In genomic region chr3:195708066-195708465, GRCh38 we compare ENCODE assay signal across 27 cellular contexts. TPM values are rescaled to one million over a fixed set of nuclear protein-coding genes. Genes with fewer than 3 reads are reported as not detected.
DNase-seq lines count a peak whose midpoint lies in the region; ATAC-seq, FAIRE-seq and TF ChIP-seq lines count a peak whose summit lies in the region.
"Had no signal": no experiment of that assay in that cellular context is flagged by ENCODE, and none has a peak within 500 bp of the region (broad histone marks: within the 10 kb centered on the region; RNA-seq: fewer than 3 reads in every experiment).

No MANE protein-coding gene starts in this region.

- no peak overlapping the region for H3K27ac ChIP-seq in kidney (ENCODE audit: low read depth in 2 of 2, low read length in 2 of 2)
- H3K27ac ChIP-seq in GM23338 (ENCODE audit: low read depth) = no peak overlapping the region
- H3K27ac ChIP-seq: PC-9, SJSA1 had no signal

- no peaks in the 10 kb centered on the region for H3F3A ChIP-seq in GM23338 (replicated peaks; ENCODE audit: low read depth)

- H3K36me3 ChIP-seq in kidney (ENCODE audit: control insufficient read depth in 1 of 2, insufficient read depth in 2 of 2, low read length in 2 of 2) (peaks cover 22 to 37% of the 10 kb centered on the region in 2 donors), GM23338 (ENCODE audit: insufficient read depth) (no peaks in the 10 kb centered on the region)
- H3K36me3 ChIP-seq: SJSA1 had no signal

- H3K27me3 Mint-ChIP-seq in CD14-positive monocyte (ENCODE audit: low read depth in 3 of 3) = peaks cover 0 to 7% (median 2%) of the 10 kb centered on the region in 3 donors
- H3K27me3 Mint-ChIP-seq in T-helper 17 cell = no peaks in the 10 kb centered on the region
- H3K27me3 Mint-ChIP-seq in GM23338 (ENCODE audit: insufficient read depth, low read depth, poor library complexity) = peaks cover 4% of the 10 kb centered on the region

- H3K27ac Mint-ChIP-seq in CD14-positive monocyte (no peak overlapping the region), T-helper 17 cell (peak overlapping the region; percentile 37), GM23338 (no peak overlapping the region)
- H3K27ac Mint-ChIP-seq: CD8-positive, alpha-beta T cell had no signal

- DNase-seq in CD14-positive monocyte (ENCODE audit: low spot score) = peak; percentile 13
- peak; percentile 43 for DNase-seq in D341Med (ENCODE audit: low spot score)
- no peak for DNase-seq in T-helper 17 cell
- DNase-seq in kidney = peak; percentile 63
- no peak for DNase-seq in GM23338 (ENCODE audit: low spot score)
- no peak for DNase-seq in GM10266 (ENCODE audit: extremely low spot score)
- DNase-seq: C1 segment of cervical spinal cord; CD8-positive, alpha-beta T cell; DMS 273 treated with DMSO at 0.1 percent for 48 hours; DMS79; EL; GDM1; H7; KBM-7; MG63; NCI-H1694; NCI-H2029 treated with DMSO at 0.1 percent for 48 hours; NCI-H526 treated with DMSO at 0.1 percent for 48 hours; PC-9 had no signal

- no peak for ATAC-seq in T-helper 17 cell
- ATAC-seq in GM21786 (IDR thresholded peaks at IDR 0.05; ENCODE audit: unreplicated experiment) = no peak
- no peak for ATAC-seq in GM18868 (IDR thresholded peaks at IDR 0.05; ENCODE audit: unreplicated experiment)
- no peak for ATAC-seq in GM23338
- ATAC-seq: CD8-positive, alpha-beta T cell; Right ventricle myocardium inferior had no signal

- H3K4me3 Mint-ChIP-seq in CD14-positive monocyte = no peak overlapping the region
- H3K4me3 Mint-ChIP-seq in T-helper 17 cell = no peak overlapping the region
- H3K4me3 Mint-ChIP-seq in GM23338 = no peak overlapping the region
- H3K4me3 Mint-ChIP-seq: CD8-positive, alpha-beta T cell had no signal

- intact Hi-C loops in CD14-positive monocyte (cut with micrococcal nuclease) = no loop called here
- intact Hi-C loops in kidney (cut with DNase I) = no loop called here

- H3K4me2 ChIP-seq in GM23338 = no peak overlapping the region
- H3K4me2 ChIP-seq: PC-9 had no signal

- H3K79me2 ChIP-seq in GM23338 (replicated peaks; ENCODE audit: insufficient read depth) = no peaks in the 10 kb centered on the region

- H3K27me3 ChIP-seq in GM23338 (ENCODE audit: insufficient read depth) = no peaks in the 10 kb centered on the region
- H3K27me3 ChIP-seq: MG63 had no signal

- no peak for FAIRE-seq in kidney (lab: Jason Lieb, UNC)
- FAIRE-seq: GM12892, GM19239 had no signal

- H3K9me3 Mint-ChIP-seq in CD14-positive monocyte (no peaks in the 10 kb centered on the region), GM23338 (no peaks in the 10 kb centered on the region; the same call in 2 of the 3 replicates)
- H3K9me3 Mint-ChIP-seq: CD8-positive, alpha-beta T cell had no signal

- H3K9ac ChIP-seq in kidney (ENCODE audit: low read length in 2 of 2) = no peak overlapping the region

- peaks cover 3% of the 10 kb centered on the region for H3K4me1 Mint-ChIP-seq in CD14-positive monocyte
- H3K4me1 Mint-ChIP-seq in T-helper 17 cell = peaks cover 11% of the 10 kb centered on the region
- peaks cover 21% of the 10 kb centered on the region for H3K4me1 Mint-ChIP-seq in GM23338

- H3K36me3 Mint-ChIP-seq in CD14-positive monocyte = peaks cover 9 to 21% of the 10 kb centered on the region in 2 donors
- H3K36me3 Mint-ChIP-seq in T-helper 17 cell (ENCODE audit: low read depth) = peaks cover 21% of the 10 kb centered on the region
- no peaks in the 10 kb centered on the region for H3K36me3 Mint-ChIP-seq in GM23338 (ENCODE audit: low read depth)

- H3K4me3 ChIP-seq in kidney (ENCODE audit: low read length in 2 of 2) (no peak overlapping the region), GM23338 (no peak overlapping the region)
- H3K4me3 ChIP-seq: MG63, PC-9, SJSA1 had no signal

- H3K9me3 ChIP-seq in T-helper 17 cell (ENCODE audit: control insufficient read depth, low read length, poor library complexity, severe bottlenecking) (no peaks in the 10 kb centered on the region), kidney (ENCODE audit: control insufficient read depth in 1 of 2, low read length in 2 of 2) (no peaks in the 10 kb centered on the region)
- H3K9me3 ChIP-seq: Caco-2, SJSA1 had no signal

- H3K9me2 ChIP-seq in GM23338 (ENCODE audit: insufficient read depth) = 0 out of 2 replicates have a peak, but pooled peaks cover 6% of the 10 kb centered on the region

- no peaks in the 10 kb centered on the region for H4K20me1 ChIP-seq in GM23338 (replicated peaks; ENCODE audit: insufficient read depth)

- H3K4me1 ChIP-seq in kidney (ENCODE audit: control insufficient read depth in 1 of 2, insufficient read depth in 1 of 2, low read depth in 1 of 2, low read length in 2 of 2) (no peaks in the 10 kb centered on the region), GM23338 (ENCODE audit: insufficient read depth) (no peaks in the 10 kb centered on the region)
- H3K4me1 ChIP-seq: Caco-2 had no signal

- H2AFZ ChIP-seq in GM23338 = no peak overlapping the region
- H2AFZ ChIP-seq: PC-9 had no signal

- TF ChIP-seq CTCF in CD14-positive monocyte (IDR thresholded peaks at IDR 0.05) = no peak
- no peak for TF ChIP-seq CTCF in kidney (IDR thresholded peaks at IDR 0.05; ENCODE audit: borderline replicate concordance, extremely low read depth, insufficient read depth)
- TF ChIP-seq CTCF in GM23338 (conservative IDR thresholded peaks at IDR 0.05; ENCODE audit: low read depth in 2 of 2) = no peak
- TF ChIP-seq CTCF in GM10266 (IDR thresholded peaks at IDR 0.05; ENCODE audit: control insufficient read depth, insufficient read depth, low read depth, missing control alignments) = no peak

TF ChIP-seq in GM23338, 12 proteins besides CTCF, POLR2A, EP300 and RAD21 (continues in another document):
- no peak for TF ChIP-seq NANOG (IDR thresholded peaks at IDR 0.05; ENCODE audit: borderline replicate concordance)
- TF ChIP-seq STAT1 (IDR thresholded peaks at IDR 0.05; ENCODE audit: unreplicated experiment) = no peak
- TF ChIP-seq ZNF331 (CRISPR knock-in tag; IDR thresholded peaks at IDR 0.05; ENCODE audit: low read depth) = no peak
- TF ChIP-seq REST (IDR thresholded peaks at IDR 0.05; ENCODE audit: unreplicated experiment) = no peak
- TF ChIP-seq JUNB (IDR thresholded peaks at IDR 0.05; ENCODE audit: unreplicated experiment) = no peak
- TF ChIP-seq ETS1 (IDR thresholded peaks at IDR 0.05) = no peak
- no peak for TF ChIP-seq ZNF114 (CRISPR knock-in tag; IDR thresholded peaks at IDR 0.05)
- TF ChIP-seq EZH2 (IDR thresholded peaks at IDR 0.05; ENCODE audit: low read depth, unreplicated experiment) = no peak
- TF ChIP-seq CREB1 (CRISPR knock-in tag; IDR thresholded peaks at IDR 0.05; ENCODE audit: low read depth) = no peak
- no peak for TF ChIP-seq EZH2phosphoT487 (IDR thresholded peaks at IDR 0.05; ENCODE audit: unreplicated experiment)

RNA-seq across cellular contexts. Expression of gene MUC20, which starts 12.7 kb away (rescaled TPM):
- polyA plus RNA-seq in CD14-positive monocyte (not detected), kidney (ENCODE audit: insufficient read depth, low read depth, low replicate concordance) (53.3 TPM), GM23338 (2016; fragmentation: Nextera tagmentation; extraction: Ambion mirVana) (0.29 TPM in 1 of 2 replicates, not detected in the other)
- total RNA-seq in T-helper 17 cell (10 to 100 TPM in 1 of 2 donors, 1 to 10 TPM in 1; 6.4 to 13.2 TPM), kidney (42.6 TPM)
- 0.12 TPM in 1 of 2 replicates, not detected in the other for total RNA-seq in GM23338 (2014; rRNA removed; shearing (Covaris generic))
- total RNA-seq: RPMI7951, SJSA1 had no signal

Comparison
In these comparisons a context has a peak if more than half of its experiments do, and no peak if none do; other contexts are left out.
1. DNase-seq: peak in CD14-positive monocyte (single experiment), D341Med (single experiment) and kidney (single experiment); none in T-helper 17 cell (0 of 3), GM23338 (single experiment) and GM10266 (single experiment).